ENCODE assay signal across 8 cellular contexts in genomic region chr10:11611248-11612003, GRCh38. TPM values are rescaled to one million over a fixed set of nuclear protein-coding genes. Genes with fewer than 3 reads are reported as not detected.
A peak's percentile ranks its signal among the peaks of the same experiment; 100 is the strongest.
DNase-seq lines count a peak whose midpoint lies in the region; FAIRE-seq and TF ChIP-seq lines count a peak whose summit lies in the region.

USP6NL (minus strand) TSS chr10:11611650; CDS start chr10:11597634, 14,016 bp downstream.

- DNase-seq in Calu3 (peak; percentile 96), GM20000 (ENCODE audit: low spot score) (peak; percentile 91), HTR-8/SVneo (ENCODE audit: insufficient read length, low spot score) (peak; percentile 62), RCC 7860 (ENCODE audit: low spot score) (peak; percentile 61), activated gamma-delta T cell (lab: John Stamatoyannopoulos, UW) (peak; percentile 31), fibroblast of the conjunctiva (ENCODE audit: low read depth) (peak; percentile 57)

- peaks cover 28% of the 10 kb centered on the region for H3K36me3 Mint-ChIP-seq in Calu3 (ENCODE audit: insufficient read depth, unreplicated experiment)
- no peaks in the 10 kb centered on the region for H3K36me3 Mint-ChIP-seq in nephron (ENCODE audit: low read depth)

- peak within 1 kb of the TSS; percentile 56 for H3K27ac ChIP-seq in stomach smooth muscle (ENCODE audit: low read length)

- CTCF ChIA-PET in Calu3 (lab: Charles Lee) = interaction anchor here (0.7 kb wide), 2 partner anchors 32 to 108 kb away, joined by 3 read pairs; no protein-coding TSS in a partner anchor

- H3K9me3 ChIP-seq in stomach smooth muscle (ENCODE audit: control insufficient read depth in 2 of 2, low read length in 2 of 2) = no peaks in the 10 kb centered on the region

- H3K27ac Mint-ChIP-seq in Calu3 (ENCODE audit: unreplicated experiment) (peak within 1 kb of the TSS; percentile 86), nephron (peak within 1 kb of the TSS; percentile 82 to 96 (median 91))

- no peaks in the 10 kb centered on the region for H3K9me3 Mint-ChIP-seq in Calu3 (ENCODE audit: low read depth, unreplicated experiment)
- no peaks in the 10 kb centered on the region for H3K9me3 Mint-ChIP-seq in nephron

- TF ChIP-seq CTCF in Calu3 (IDR thresholded peaks at IDR 0.05; ENCODE audit: unreplicated experiment) (no peak), GM20000 (IDR thresholded peaks at IDR 0.05; ENCODE audit: extremely low read depth, missing control alignments) (no peak), nephron (IDR thresholded peaks at IDR 0.05; ENCODE audit: unreplicated experiment in 3 of 3) (no peak)

- peaks cover 17% of the 10 kb centered on the region for H3K4me1 Mint-ChIP-seq in Calu3 (ENCODE audit: low read depth, unreplicated experiment)
- H3K4me1 Mint-ChIP-seq in nephron = peaks cover 12% of the 10 kb centered on the region

- H3K27me3 ChIP-seq in stomach smooth muscle (ENCODE audit: control insufficient read depth in 1 of 2, insufficient read depth in 2 of 2, low read length in 2 of 2) = no peaks in the 10 kb centered on the region

- intact Hi-C loops in Calu3 (cut with micrococcal nuclease; ENCODE audit: unreplicated experiment) = loop anchor here (1.0 to 2.0 kb wide), 2 partner anchors 23 to 73 kb away; no protein-coding TSS in a partner anchor

- no peaks in the 10 kb centered on the region for H3K27me3 Mint-ChIP-seq in Calu3 (ENCODE audit: unreplicated experiment)
- H3K27me3 Mint-ChIP-seq in nephron (ENCODE audit: low read depth) = peaks cover 4% of the 10 kb centered on the region

- FAIRE-seq in HTR-8/SVneo (lab: Jason Lieb, UNC) (peak; percentile 9), RCC 7860 (lab: Jason Lieb, UNC) (no peak)

- H3K4me1 ChIP-seq in stomach smooth muscle (ENCODE audit: control insufficient read depth, insufficient read depth, low read length) = no peaks in the 10 kb centered on the region

- H3K4me3 ChIP-seq in stomach smooth muscle (ENCODE audit: low read length in 2 of 2) = peak within 1 kb of the TSS; percentile 81 to 84

- peak within 1 kb of the TSS; percentile 71 to 77 for H3K9ac ChIP-seq in stomach smooth muscle (ENCODE audit: low read length in 2 of 2)

- no peaks in the 10 kb centered on the region for H3K36me3 ChIP-seq in stomach smooth muscle (ENCODE audit: control insufficient read depth in 2 of 2, insufficient read depth in 2 of 2, low read length in 2 of 2)

- H3K4me3 Mint-ChIP-seq in Calu3 (ENCODE audit: low read depth, unreplicated experiment) = peak within 1 kb of the TSS; percentile 78
- peak within 1 kb of the TSS; percentile 87 to 96 (median 96) for H3K4me3 Mint-ChIP-seq in nephron

- no TSS peak for BruUV-seq in Calu3 (replicated peaks; lab: Mats Ljungman, UMichigan)

RNA-seq across cellular contexts. Expression of gene USP6NL, which starts in this region (rescaled TPM):
- total RNA-seq in Calu3 (2022) = 25.3 and 27.5 TPM in 2 replicates

Comparison
In these comparisons a context has a peak if more than half of its experiments do, and no peak if none do; other contexts are left out.
1. Peak in every context shown above with its lines: DNase-seq, H3K4me3 ChIP-seq and H3K27ac ChIP-seq.
2. DNase-seq: peak in every context shown above with its lines; median percentile 96 in Calu3; 91 in GM20000; 62 in HTR-8/SVneo; 61 in RCC 7860; 57 in fibroblast of the conjunctiva; 31 in activated gamma-delta T cell.